Comparison of ENCODE assay signal across 8 cellular contexts in the genomic region with DNA sequence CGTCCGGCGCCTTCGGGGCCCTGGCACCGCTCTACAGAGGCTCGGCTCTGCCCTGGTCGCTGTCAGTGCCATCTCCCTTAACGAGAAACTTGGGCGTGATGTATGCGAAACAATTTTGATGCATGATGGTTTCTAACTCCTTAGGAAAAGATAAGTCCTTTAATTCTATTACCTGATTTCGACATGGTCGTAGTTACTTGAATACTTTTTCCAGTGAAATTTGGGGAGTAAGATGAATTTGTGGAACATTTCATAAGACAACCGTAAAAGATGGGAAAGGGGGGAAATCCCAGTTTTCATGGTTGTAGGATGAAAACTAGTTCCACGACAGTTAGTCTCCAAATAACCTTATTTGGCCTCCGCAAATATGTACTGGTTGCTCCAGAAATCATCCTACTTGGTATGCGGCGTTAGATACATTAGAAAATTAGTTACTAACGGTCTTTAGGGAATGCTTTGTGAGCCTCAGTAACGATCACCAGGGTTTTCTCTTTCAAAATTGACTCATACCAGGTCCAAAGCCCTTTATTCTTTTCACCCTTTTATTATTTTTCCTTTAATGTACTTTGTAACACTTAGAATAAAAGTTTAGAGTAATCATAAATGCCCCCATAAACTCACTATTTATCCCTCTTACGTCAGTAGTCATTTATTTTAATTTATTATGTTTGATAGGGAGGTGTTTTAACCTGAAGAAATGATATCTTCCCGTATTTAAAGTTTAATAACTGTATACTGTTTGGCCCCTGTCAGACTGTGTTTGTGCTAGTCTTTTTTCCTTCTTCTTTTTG. TPM values are rescaled to one million over a fixed set of nuclear protein-coding genes. Genes with fewer than 3 reads are reported as not detected.
A peak's percentile ranks its signal among the peaks of the same experiment; 100 is the strongest.
DNase-seq lines count a peak whose midpoint lies in the region; ATAC-seq and TF ChIP-seq lines count a peak whose summit lies in the region.

No MANE protein-coding gene starts in this region.

- no peak for TF ChIP-seq CTCF in OCI-LY3 (IDR thresholded peaks at IDR 0.05; ENCODE audit: low read depth, low read length)
- no peak for TF ChIP-seq CTCF in neural crest cell (conservative IDR thresholded peaks at IDR 0.05)

- H3K36me3 Mint-ChIP-seq in neural crest cell (ENCODE audit: low read depth), result peaks cover 7% of the 10 kb centered on the region

- peaks cover 21% of the 10 kb centered on the region for H3K4me1 Mint-ChIP-seq in neural crest cell

- H3K4me3 ChIP-seq in OCI-LY3 (ENCODE audit: low read length) (peak overlapping the region; percentile 99), endocrine pancreas (ENCODE audit: control insufficient read depth, insufficient read depth, low read length) (peak overlapping the region; percentile 95)

- H3K4me1 ChIP-seq in OCI-LY3 (ENCODE audit: low read length), result peaks cover 14% of the 10 kb centered on the region
- peaks cover 5% of the 10 kb centered on the region for H3K4me1 ChIP-seq in endocrine pancreas (ENCODE audit: control insufficient read depth, insufficient read depth, low read length)

- peaks cover 13% of the 10 kb centered on the region; the same call in 1 of the 2 replicates for H3K79me2 ChIP-seq in OCI-LY3 (ENCODE audit: low read length)

- peak overlapping the region; percentile 52 for H2AFZ ChIP-seq in OCI-LY3 (ENCODE audit: low read depth, low read length)

- no peak overlapping the region for H3K27ac ChIP-seq in OCI-LY3 (ENCODE audit: low read length)

- peak overlapping the region; percentile 98 for H3K4me2 ChIP-seq in OCI-LY3 (ENCODE audit: low read length)

- DNase-seq in activated CD4-positive, CD25-positive, alpha-beta regulatory T cell (lab: John Stamatoyannopoulos, UW), result no peak
- DNase-seq in neural crest cell (ENCODE audit: low read depth, low spot score), result no peak
- DNase-seq in NCI-H1694 (lab: John Stamatoyannopoulos, UW), result no peak
- no peak for DNase-seq in SKM-1 (lab: John Stamatoyannopoulos, UW; ENCODE audit: unreplicated experiment)
- no peak for DNase-seq in T-helper 9 cell

- peak overlapping the region; percentile 86 for H3K9ac ChIP-seq in OCI-LY3 (ENCODE audit: low read length)
- peak overlapping the region; percentile 76 for H3K9ac ChIP-seq in endocrine pancreas (ENCODE audit: control insufficient read depth, insufficient read depth, low read length)

- peak; percentile 44 to 49 for ATAC-seq in activated CD4-positive, CD25-positive, alpha-beta regulatory T cell treated with anti-CD3 and anti-CD28 coated beads, Interleukin-2, amount 50 U/mL, for 24 hours

- H3K27me3 Mint-ChIP-seq in neural crest cell (ENCODE audit: low read depth), result no peaks in the 10 kb centered on the region

- H3K36me3 ChIP-seq in OCI-LY3 (replicated peaks; ENCODE audit: low read depth, low read length), result peaks cover 8% of the 10 kb centered on the region
- H3K36me3 ChIP-seq in endocrine pancreas (ENCODE audit: control insufficient read depth, insufficient read depth, low read length), result no peaks in the 10 kb centered on the region

- no peaks in the 10 kb centered on the region for H3K9me3 Mint-ChIP-seq in neural crest cell

- H3K27ac Mint-ChIP-seq in neural crest cell (ENCODE audit: unreplicated experiment), result peak overlapping the region; percentile 75

- no peaks in the 10 kb centered on the region for H4K20me1 ChIP-seq in OCI-LY3 (ENCODE audit: insufficient read depth, low read length)

- H3K9me3 ChIP-seq in OCI-LY3 (ENCODE audit: insufficient read depth, low read length) (no peaks in the 10 kb centered on the region), endocrine pancreas (ENCODE audit: control insufficient read depth, low read length) (no peaks in the 10 kb centered on the region)

- H3K27me3 ChIP-seq in OCI-LY3 (ENCODE audit: low read depth, low read length) (no peaks in the 10 kb centered on the region), endocrine pancreas (ENCODE audit: control insufficient read depth, insufficient read depth, low read length) (no peaks in the 10 kb centered on the region)

- peak overlapping the region; percentile 97 for H3K4me3 Mint-ChIP-seq in neural crest cell

RNA-seq across cellular contexts. Expression of a gene that starts 0.9 kb away (rescaled TPM):
- 48.2 and 50.4 TPM in 2 replicates for total RNA-seq in neural crest cell
